ENCODE assay signal across 16 cellular contexts in the genomic region with DNA sequence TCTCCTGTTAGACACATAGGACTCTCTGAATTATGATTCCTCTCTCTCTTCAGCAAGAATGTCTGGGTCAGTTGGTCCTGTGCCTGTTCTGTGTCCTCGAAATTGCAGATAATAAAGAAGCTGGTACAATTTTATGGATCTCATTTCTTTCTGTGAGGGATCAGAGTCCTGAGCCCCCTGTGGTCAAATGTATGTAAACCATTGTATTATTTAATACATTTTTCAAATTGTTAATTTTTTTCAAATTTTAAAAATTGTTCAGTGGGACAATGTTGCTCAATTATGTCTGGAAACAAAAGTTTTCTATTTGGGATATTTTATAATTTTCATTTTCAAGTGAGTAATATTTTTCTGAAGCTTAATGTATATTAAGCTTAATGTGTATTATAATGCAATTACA.
DNase-seq lines count a peak whose midpoint lies in the region; ATAC-seq and TF ChIP-seq lines count a peak whose summit lies in the region.
"Had no signal": no experiment of that assay in that cellular context is flagged by ENCODE, and none has a peak within 500 bp of the region (broad histone marks: within the 10 kb centered on the region; RNA-seq: fewer than 3 reads in every experiment).

No MANE protein-coding gene starts in this region.

- H3K9ac ChIP-seq in SK-N-SH, result no peak overlapping the region
- H3K9ac ChIP-seq: BLaER1 treated with 17β-estradiol and CSF1 and Interleukin-3, amounts not matched to agents 10 nM and 100 nM had no signal

- no peaks in the 10 kb centered on the region for H4K20me1 ChIP-seq in SK-N-SH (ENCODE audit: insufficient read depth)
- H4K20me1 ChIP-seq: BLaER1 treated with 17β-estradiol and CSF1 and Interleukin-3, amounts not matched to agents 10 nM and 100 nM had no signal

- TF ChIP-seq CTCF in SK-N-SH (IDR thresholded peaks at IDR 0.05), result peak; percentile 8; the same call in 1 of the 2 replicates
- TF ChIP-seq CTCF in endothelial cell (IDR thresholded peaks at IDR 0.05; ENCODE audit: unreplicated experiment), result peak; percentile 21
- TF ChIP-seq CTCF in mesothelial cell of epicardium (IDR thresholded peaks at IDR 0.05; ENCODE audit: unreplicated experiment), result peak; percentile 47
- TF ChIP-seq CTCF in type B pancreatic cell (conservative IDR thresholded peaks at IDR 0.05), result peak; percentile 55
- no peak for TF ChIP-seq CTCF in GM10266 (IDR thresholded peaks at IDR 0.05; ENCODE audit: control insufficient read depth, insufficient read depth, low read depth, missing control alignments)

- DNase-seq in SK-N-SH (no peak), endothelial cell (ENCODE audit: low spot score) (no peak), mesothelial cell of epicardium (ENCODE audit: low spot score in 2 of 2, unreplicated experiment in 2 of 2) (no peak), type B pancreatic cell (ENCODE audit: extremely low spot score, unreplicated experiment) (no peak), 8988T (no peak), Ammon's horn (ENCODE audit: low spot score) (no peak), GM10266 (ENCODE audit: extremely low spot score) (no peak)
- DNase-seq: AML-193; Calu3; CD4-positive, CD25-positive, alpha-beta regulatory T cell; DMS 273 treated with DMSO at 0.1 percent for 48 hours; DMS79 had no signal

- H3K27me3 ChIP-seq in SK-N-SH (ENCODE audit: insufficient read depth), result no peaks in the 10 kb centered on the region
- H3K27me3 ChIP-seq: BLaER1 treated with 17β-estradiol and CSF1 and Interleukin-3, amounts not matched to agents 10 nM and 100 nM had no signal

- H3K4me1 Mint-ChIP-seq in endothelial cell (ENCODE audit: unreplicated experiment) (no peaks in the 10 kb centered on the region), mesothelial cell of epicardium (no peaks in the 10 kb centered on the region), type B pancreatic cell (ENCODE audit: unreplicated experiment) (no peaks in the 10 kb centered on the region)
- H3K4me1 Mint-ChIP-seq: CD4-positive, CD25-positive, alpha-beta regulatory T cell had no signal

- no peaks in the 10 kb centered on the region for H3K4me1 ChIP-seq in SK-N-SH (ENCODE audit: control insufficient read depth in 1 of 2, insufficient read depth in 2 of 2, low read depth in 1 of 2, low read length in 1 of 2)
- H3K4me1 ChIP-seq: BLaER1 treated with 17β-estradiol and CSF1 and Interleukin-3, amounts not matched to agents 10 nM and 100 nM; HAP-1 had no signal

- WGBS in SK-N-SH (ENCODE audit: low lambda C conversion rate), result 15% methylated on average over 1 of the region's 1 CpG

- H3K36me3 ChIP-seq in SK-N-SH (replicated peaks in 1 of 2; ENCODE audit: control insufficient read depth in 1 of 2, insufficient read depth in 2 of 2, low read length in 1 of 2), result no peaks in the 10 kb centered on the region
- H3K36me3 ChIP-seq: BLaER1 treated with 17β-estradiol and CSF1 and Interleukin-3, amounts not matched to agents 10 nM and 100 nM; HAP-1 had no signal

- no peaks in the 10 kb centered on the region for H3K79me2 ChIP-seq in SK-N-SH (ENCODE audit: insufficient read depth)

- TF ChIP-seq RAD21 in SK-N-SH (IDR thresholded peaks at IDR 0.05; ENCODE audit: low read length), result no peak

- H3K4me3 Mint-ChIP-seq in endothelial cell (ENCODE audit: unreplicated experiment) (no peak overlapping the region), mesothelial cell of epicardium (no peak overlapping the region), type B pancreatic cell (no peak overlapping the region)
- H3K4me3 Mint-ChIP-seq: CD4-positive, CD25-positive, alpha-beta regulatory T cell had no signal

- no peak overlapping the region for H3K27ac Mint-ChIP-seq in endothelial cell (ENCODE audit: unreplicated experiment)
- H3K27ac Mint-ChIP-seq in mesothelial cell of epicardium, result no peak overlapping the region
- H3K27ac Mint-ChIP-seq in type B pancreatic cell, result no peak overlapping the region
- H3K27ac Mint-ChIP-seq: CD4-positive, CD25-positive, alpha-beta regulatory T cell had no signal

- CTCF ChIA-PET in SK-N-SH (lab: Yijun Ruan, JAX), result interaction anchor here (0.7 to 1.0 kb wide), 2 partner anchors 24 to 312 kb away, joined by 3 read pairs; no protein-coding TSS in a partner anchor

- no peaks in the 10 kb centered on the region for H3K9me3 Mint-ChIP-seq in endothelial cell (ENCODE audit: unreplicated experiment)
- peaks cover 42% of the 10 kb centered on the region for H3K9me3 Mint-ChIP-seq in mesothelial cell of epicardium
- H3K9me3 Mint-ChIP-seq in type B pancreatic cell, result no peaks in the 10 kb centered on the region

- no peaks in the 10 kb centered on the region for H3K9me2 ChIP-seq in SK-N-SH

- no peak overlapping the region for H2AFZ ChIP-seq in SK-N-SH (ENCODE audit: low read depth)

- H3K36me3 Mint-ChIP-seq in endothelial cell (ENCODE audit: low read depth, unreplicated experiment), result no peaks in the 10 kb centered on the region
- peaks cover 5% of the 10 kb centered on the region for H3K36me3 Mint-ChIP-seq in mesothelial cell of epicardium
- no peaks in the 10 kb centered on the region for H3K36me3 Mint-ChIP-seq in type B pancreatic cell
- H3K36me3 Mint-ChIP-seq: CD4-positive, CD25-positive, alpha-beta regulatory T cell had no signal

- no peak for ATAC-seq in SK-N-SH treated with all-trans-retinoic acid at 6 μM for 48 hours

- H3K4me2 ChIP-seq in SK-N-SH, result no peak overlapping the region
- H3K4me2 ChIP-seq: BLaER1 treated with 17β-estradiol and CSF1 and Interleukin-3, amounts not matched to agents 10 nM and 100 nM had no signal

- H3F3A ChIP-seq in SK-N-SH (replicated peaks; ENCODE audit: insufficient read depth), result no peaks in the 10 kb centered on the region

- POLR2A ChIA-PET in SK-N-SH (lab: Yijun Ruan, JAX), result no interaction called here

- no peak for TF ChIP-seq EP300 in SK-N-SH (IDR thresholded peaks at IDR 0.05; ENCODE audit: borderline replicate concordance in 1 of 2, low read depth in 1 of 2, low read length in 1 of 2)

- no peaks in the 10 kb centered on the region for H3K9me3 ChIP-seq in SK-N-SH
- H3K9me3 ChIP-seq: HAP-1 had no signal

- no peak overlapping the region for H3K4me3 ChIP-seq in SK-N-SH (ENCODE audit: low read depth in 2 of 2, low read length in 1 of 2)
- H3K4me3 ChIP-seq: BLaER1 treated with 17β-estradiol and CSF1 and Interleukin-3, amounts not matched to agents 10 nM and 100 nM; HAP-1 had no signal

- no peaks in the 10 kb centered on the region for H3K27me3 Mint-ChIP-seq in endothelial cell (ENCODE audit: unreplicated experiment)
- no peaks in the 10 kb centered on the region for H3K27me3 Mint-ChIP-seq in mesothelial cell of epicardium (ENCODE audit: low read depth)
- H3K27me3 Mint-ChIP-seq in type B pancreatic cell, result no peaks in the 10 kb centered on the region
- H3K27me3 Mint-ChIP-seq: CD4-positive, CD25-positive, alpha-beta regulatory T cell had no signal

- H3K27ac ChIP-seq in SK-N-SH (ENCODE audit: low read depth in 2 of 2, low read length in 1 of 2), result no peak overlapping the region
- H3K27ac ChIP-seq: 22Rv1; BLaER1 treated with 17β-estradiol and CSF1 and Interleukin-3, amounts not matched to agents 10 nM and 100 nM had no signal

TF ChIP-seq in SK-N-SH, 30 proteins besides CTCF, POLR2A, EP300 and RAD21 (continues in another document):
- TF ChIP-seq SIN3A (IDR thresholded peaks at IDR 0.05; ENCODE audit: borderline replicate concordance, low read depth, low read length), result no peak
- no peak for TF ChIP-seq TAF1 (IDR thresholded peaks at IDR 0.05; ENCODE audit: borderline replicate concordance, low read depth, low read length)
- TF ChIP-seq RCOR1 (IDR thresholded peaks at IDR 0.05; ENCODE audit: low read length), result no peak
- no peak for TF ChIP-seq FOSL2 (IDR thresholded peaks at IDR 0.05; ENCODE audit: borderline replicate concordance, low read depth)
- no peak for TF ChIP-seq USF2 (IDR thresholded peaks at IDR 0.05; ENCODE audit: borderline replicate concordance, low read depth, low read length)
- no peak for TF ChIP-seq MEF2A (IDR thresholded peaks at IDR 0.05; ENCODE audit: borderline replicate concordance, low read depth)
- TF ChIP-seq GABPA (IDR thresholded peaks at IDR 0.05; ENCODE audit: low read depth), result no peak

TF ChIP-seq in SK-N-SH treated with all-trans-retinoic acid at 6 μM for 48 hours, 23 proteins besides CTCF, POLR2A, EP300 and RAD21:
- TF ChIP-seq, protein P1, sequence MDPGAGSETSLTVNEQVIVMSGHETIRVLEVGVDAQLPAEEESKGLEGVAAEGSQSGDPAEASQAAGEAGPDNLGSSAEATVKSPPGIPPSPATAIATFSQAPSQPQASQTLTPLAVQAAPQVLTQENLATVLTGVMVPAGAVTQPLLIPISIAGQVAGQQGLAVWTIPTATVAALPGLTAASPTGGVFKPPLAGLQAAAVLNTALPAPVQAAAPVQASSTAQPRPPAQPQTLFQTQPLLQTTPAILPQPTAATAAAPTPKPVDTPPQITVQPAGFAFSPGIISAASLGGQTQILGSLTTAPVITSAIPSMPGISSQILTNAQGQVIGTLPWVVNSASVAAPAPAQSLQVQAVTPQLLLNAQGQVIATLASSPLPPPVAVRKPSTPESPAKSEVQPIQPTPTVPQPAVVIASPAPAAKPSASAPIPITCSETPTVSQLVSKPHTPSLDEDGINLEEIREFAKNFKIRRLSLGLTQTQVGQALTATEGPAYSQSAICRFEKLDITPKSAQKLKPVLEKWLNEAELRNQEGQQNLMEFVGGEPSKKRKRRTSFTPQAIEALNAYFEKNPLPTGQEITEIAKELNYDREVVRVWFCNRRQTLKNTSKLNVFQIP (CRISPR knock-in tag; IDR thresholded peaks at IDR 0.05; ENCODE audit: borderline replicate concordance, low read depth), result no peak
- no peak for TF ChIP-seq ZFP30 (CRISPR knock-in tag; IDR thresholded peaks at IDR 0.05)
- TF ChIP-seq ISL1 (CRISPR knock-in tag; IDR thresholded peaks at IDR 0.05), result no peak
- TF ChIP-seq ZNF565 (CRISPR knock-in tag; conservative IDR thresholded peaks at IDR 0.05; ENCODE audit: low read depth), result no peak
- TF ChIP-seq CSDC2 (CRISPR knock-in tag; IDR thresholded peaks at IDR 0.05), result no peak
- TF ChIP-seq ZNF8 (CRISPR knock-in tag; IDR thresholded peaks at IDR 0.05), result no peak
- TF ChIP-seq ESRRG (CRISPR knock-in tag; IDR thresholded peaks at IDR 0.05), result no peak
